ENCODE assay signal across 1 cellular context in the genomic region with DNA sequence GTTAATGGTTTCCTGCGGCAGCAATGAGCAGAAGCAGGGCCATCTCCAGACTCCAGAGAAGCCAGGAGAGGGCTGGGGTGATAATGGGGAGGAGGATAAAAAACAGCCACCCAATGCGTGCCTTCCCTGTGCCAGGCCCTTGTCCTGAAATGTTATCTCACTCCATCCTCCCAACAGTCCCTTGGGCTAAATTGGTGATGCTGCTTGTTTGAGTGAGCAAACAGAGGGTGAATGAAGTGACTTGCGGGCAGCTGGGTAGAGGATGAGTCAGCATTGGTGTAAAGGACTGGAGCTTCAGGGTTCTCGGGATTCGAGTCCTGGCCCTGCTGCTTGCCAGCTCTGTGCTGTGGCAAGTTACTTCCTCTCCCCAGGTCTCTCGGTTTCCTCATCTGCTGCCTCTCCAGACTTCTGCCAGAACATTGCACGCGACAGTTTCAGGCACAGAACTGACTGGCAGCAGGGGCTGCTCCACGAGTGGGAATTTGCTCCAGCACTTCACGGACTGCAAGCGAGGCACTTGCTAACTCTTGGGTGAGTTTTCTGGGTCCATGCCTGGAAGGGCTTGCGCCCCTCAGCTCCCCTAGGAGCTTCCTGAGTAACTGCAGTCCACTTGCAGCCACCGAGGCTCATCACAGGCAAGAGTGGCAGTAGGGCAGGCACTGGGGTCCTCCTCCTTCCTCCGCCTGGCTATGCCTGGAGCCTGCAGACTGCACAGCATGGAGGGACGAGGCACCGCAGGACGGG.
TF ChIP-seq lines count a peak whose summit lies in the region.

A gene with protein sequence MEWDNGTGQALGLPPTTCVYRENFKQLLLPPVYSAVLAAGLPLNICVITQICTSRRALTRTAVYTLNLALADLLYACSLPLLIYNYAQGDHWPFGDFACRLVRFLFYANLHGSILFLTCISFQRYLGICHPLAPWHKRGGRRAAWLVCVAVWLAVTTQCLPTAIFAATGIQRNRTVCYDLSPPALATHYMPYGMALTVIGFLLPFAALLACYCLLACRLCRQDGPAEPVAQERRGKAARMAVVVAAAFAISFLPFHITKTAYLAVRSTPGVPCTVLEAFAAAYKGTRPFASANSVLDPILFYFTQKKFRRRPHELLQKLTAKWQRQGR (plus strand): TSS at position 403 of the 744 bp plus-strand sequence. CDS start 24,181 bp downstream, outside the sequence.

TF ChIP-seq in endothelial cell of umbilical vein, 7 proteins besides CTCF, POLR2A, EP300 and RAD21 (continued from another document):
- TF ChIP-seq JUN (IDR thresholded peaks at IDR 0.05; ENCODE audit: borderline replicate concordance, insufficient read depth, insufficient read length, low read depth) (no peak), EZH2 (IDR thresholded peaks at IDR 0.05; ENCODE audit: borderline replicate concordance, low read depth, low read length, severe bottlenecking) (no peak), MYC (IDR thresholded peaks at IDR 0.05; ENCODE audit: low read depth, low read length) (no peak), GATA2 (IDR thresholded peaks at IDR 0.05; ENCODE audit: insufficient read depth, insufficient read length, low read depth, low read length) (no peak), FOS (IDR thresholded peaks at IDR 0.05; ENCODE audit: borderline replicate concordance, insufficient read depth, low read length) (no peak)
- TF ChIP-seq, protein P1, sequence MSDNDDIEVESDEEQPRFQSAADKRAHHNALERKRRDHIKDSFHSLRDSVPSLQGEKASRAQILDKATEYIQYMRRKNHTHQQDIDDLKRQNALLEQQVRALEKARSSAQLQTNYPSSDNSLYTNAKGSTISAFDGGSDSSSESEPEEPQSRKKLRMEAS (IDR thresholded peaks at IDR 0.05; ENCODE audit: insufficient read depth, insufficient read length): no peak
